ENCODE assay signal across 15 cellular contexts in genomic region chr1:78079580-78079979, GRCh38. TPM values are rescaled to one million over a fixed set of nuclear protein-coding genes. Genes with fewer than 3 reads are reported as not detected.
DNase-seq lines count a peak whose midpoint lies in the region; ATAC-seq, FAIRE-seq and TF ChIP-seq lines count a peak whose summit lies in the region.
"Had no signal": no experiment of that assay in that cellular context is flagged by ENCODE, and none has a peak within 500 bp of the region (broad histone marks: within the 10 kb centered on the region; RNA-seq: fewer than 3 reads in every experiment).

No MANE protein-coding gene starts in this region.

- no peak for FAIRE-seq in HepG2 (lab: Jason Lieb, UNC)

- peak overlapping the region in 2 of 3 donors; percentile 32 to 56 for H3K27ac Mint-ChIP-seq in CD4-positive, CD25-positive, alpha-beta regulatory T cell
- peak overlapping the region; percentile 8 to 60 for H3K27ac Mint-ChIP-seq in natural killer cell treated with Interleukin-12 subunit alpha and Interleukin-12 subunit beta and Interleukin-15 and Interleukin-18, amount 100 ng/mL, for 72 hours
- H3K27ac Mint-ChIP-seq: activated naive CD4-positive, alpha-beta T cell treated with anti-CD3 and anti-CD28 coated beads, Interleukin-2, amount 50 U/mL, for 24 hours; dendritic cell treated with granulocyte-macrophage colony-stimulating factor and Interleukin-4, amounts not matched to agents 40 ng/mL and 50 ng/mL, for 4 days; mesothelial cell of epicardium had no signal

- no peak overlapping the region for H3K9ac ChIP-seq in HepG2 (ENCODE audit: insufficient read depth, low read depth, low read length)

- 90% methylated on average over 2 of the region's 2 CpGs for WGBS in HepG2 (ENCODE audit: low lambda C conversion rate)

- no peaks in the 10 kb centered on the region for H3K36me3 Mint-ChIP-seq in CD4-positive, CD25-positive, alpha-beta regulatory T cell
- no peaks in the 10 kb centered on the region for H3K36me3 Mint-ChIP-seq in natural killer cell treated with Interleukin-12 subunit alpha and Interleukin-12 subunit beta and Interleukin-15 and Interleukin-18, amount 100 ng/mL, for 72 hours
- H3K36me3 Mint-ChIP-seq: mesothelial cell of epicardium had no signal

- no peak for TF ChIP-seq RAD21 in HepG2 (CRISPR knock-in tag; IDR thresholded peaks at IDR 0.05)

- no peaks in the 10 kb centered on the region for H3K9me3 ChIP-seq in CD4-positive, CD25-positive, alpha-beta regulatory T cell (ENCODE audit: control insufficient read depth in 2 of 2, low read length in 2 of 2)
- H3K9me3 ChIP-seq in HepG2 (ENCODE audit: low read length) = no peaks in the 10 kb centered on the region
- H3K9me3 ChIP-seq: SJCRH30, testis had no signal

- H3K4me1 Mint-ChIP-seq in CD4-positive, CD25-positive, alpha-beta regulatory T cell = peaks cover 8 to 27% (median 17%) of the 10 kb centered on the region in 4 donors
- H3K4me1 Mint-ChIP-seq in natural killer cell treated with Interleukin-12 subunit alpha and Interleukin-12 subunit beta and Interleukin-15 and Interleukin-18, amount 100 ng/mL, for 72 hours (ENCODE audit: low read depth in 2 of 2) = peaks cover 13 to 25% of the 10 kb centered on the region in 2 donors
- H3K4me1 Mint-ChIP-seq: mesothelial cell of epicardium had no signal

- TF ChIP-seq CTCF in cardiac fibroblast (IDR thresholded peaks at IDR 0.05; ENCODE audit: low read depth, low read length) = no peak
- no peak for TF ChIP-seq CTCF in HepG2 (CRISPR knock-in tag; IDR thresholded peaks at IDR 0.05)

- no peak for ATAC-seq in CD4-positive, CD25-positive, alpha-beta regulatory T cell (ENCODE audit: low read depth in 2 of 2)
- ATAC-seq in natural killer cell treated with Interleukin-12 subunit alpha and Interleukin-12 subunit beta and Interleukin-15 and Interleukin-18, amount 100 ng/mL, for 72 hours = no peak
- ATAC-seq in HepG2 (no peak), GM21529 (IDR thresholded peaks at IDR 0.05; ENCODE audit: unreplicated experiment) (no peak)

- H3K4me2 ChIP-seq in HepG2 (ENCODE audit: low read depth, low read length) = no peak overlapping the region

- TF ChIP-seq EP300 in HepG2 (IDR thresholded peaks at IDR 0.05; ENCODE audit: low read depth in 2 of 2, low read length in 2 of 2) = no peak
- no peak for TF ChIP-seq EP300 in HepG2 (CRISPR knock-in tag; IDR thresholded peaks at IDR 0.05; ENCODE audit: borderline replicate concordance)

- intact Hi-C loops in HepG2 (cut with micrococcal nuclease; ENCODE audit: unreplicated experiment) = no loop called here

- BruUV-seq in HepG2 (replicated peaks; lab: Mats Ljungman, UMichigan) = no TSS peak

- peaks cover 0 to 3% (median 2%) of the 10 kb centered on the region in 7 donors for H3K9me3 Mint-ChIP-seq in CD4-positive, CD25-positive, alpha-beta regulatory T cell
- no peaks in the 10 kb centered on the region for H3K9me3 Mint-ChIP-seq in natural killer cell treated with Interleukin-12 subunit alpha and Interleukin-12 subunit beta and Interleukin-15 and Interleukin-18, amount 100 ng/mL, for 72 hours
- H3K9me3 Mint-ChIP-seq: dendritic cell treated with granulocyte-macrophage colony-stimulating factor and Interleukin-4, amounts not matched to agents 40 ng/mL and 50 ng/mL, for 4 days had no signal

- no peak overlapping the region for H3K4me3 Mint-ChIP-seq in CD4-positive, CD25-positive, alpha-beta regulatory T cell
- peak overlapping the region; percentile 25 for H3K4me3 Mint-ChIP-seq in natural killer cell treated with Interleukin-12 subunit alpha and Interleukin-12 subunit beta and Interleukin-15 and Interleukin-18, amount 100 ng/mL, for 72 hours
- H3K4me3 Mint-ChIP-seq: activated naive CD4-positive, alpha-beta T cell treated with anti-CD3 and anti-CD28 coated beads, Interleukin-2, amount 50 U/mL, for 24 hours; dendritic cell treated with granulocyte-macrophage colony-stimulating factor and Interleukin-4, amounts not matched to agents 40 ng/mL and 50 ng/mL, for 4 days; mesothelial cell of epicardium had no signal

- in situ Hi-C loops in HepG2 (cut with HindIII; ENCODE audit: extremely low pct_ligation_motif_present, low pct_unique_long_range_greater_than_20kb) = no loop called here

- H3K4me3 ChIP-seq in CD4-positive, CD25-positive, alpha-beta regulatory T cell (ENCODE audit: low read depth, low read length) = no peak overlapping the region
- H3K4me3 ChIP-seq in cardiac fibroblast (replicated peaks in 1 of 2; ENCODE audit: low read depth in 2 of 2, low read length in 2 of 2) = no peak overlapping the region
- H3K4me3 ChIP-seq in HepG2 (replicated peaks in 1 of 3; ENCODE audit: insufficient read depth in 1 of 3, low read depth in 2 of 3, low read length in 3 of 3) = no peak overlapping the region
- H3K4me3 ChIP-seq: SJCRH30, testis had no signal

- H3K27me3 ChIP-seq in CD4-positive, CD25-positive, alpha-beta regulatory T cell (ENCODE audit: control insufficient read depth, insufficient read depth, low read length) = no peaks in the 10 kb centered on the region
- no peaks in the 10 kb centered on the region for H3K27me3 ChIP-seq in HepG2 (ENCODE audit: control insufficient read depth in 1 of 2, insufficient read depth in 2 of 2, low read length in 2 of 2)
- H3K27me3 ChIP-seq: SJCRH30, testis had no signal

- H2AFZ ChIP-seq in HepG2 (ENCODE audit: low read length) = no peak overlapping the region

- H3K4me1 ChIP-seq in CD4-positive, CD25-positive, alpha-beta regulatory T cell (ENCODE audit: control insufficient read depth, insufficient read depth, low read length, poor library complexity, severe bottlenecking) = peaks cover 5% of the 10 kb centered on the region
- H3K4me1 ChIP-seq in HepG2 (ENCODE audit: insufficient read depth, low read length) = peaks cover 17% of the 10 kb centered on the region
- H3K4me1 ChIP-seq: testis had no signal

- H3K36me3 ChIP-seq in CD4-positive, CD25-positive, alpha-beta regulatory T cell (ENCODE audit: control insufficient read depth, insufficient read depth, low read length) = no peaks in the 10 kb centered on the region
- peaks cover 0 to 16% of the 10 kb centered on the region in 2 experiments; a peak in 3 of 5 replicates for H3K36me3 ChIP-seq in HepG2 (replicated peaks in 1 of 2; ENCODE audit: control insufficient read depth in 1 of 2, insufficient read depth in 2 of 2, low read length in 2 of 2)
- H3K36me3 ChIP-seq: SJCRH30 had no signal

- no peak overlapping the region for H3K27ac ChIP-seq in CD4-positive, CD25-positive, alpha-beta regulatory T cell (ENCODE audit: insufficient read depth, low read length, poor library complexity, severe bottlenecking)
- H3K27ac ChIP-seq in HepG2 (ENCODE audit: extremely low read length, insufficient read depth, low read length) = no peak overlapping the region
- H3K27ac ChIP-seq: SJCRH30, testis had no signal

- POLR2A ChIA-PET in HepG2 (lab: Yijun Ruan, JAX) = no interaction called here

- no peaks in the 10 kb centered on the region for H4K20me1 ChIP-seq in HepG2 (ENCODE audit: insufficient read depth, low read length)

- TF ChIP-seq POLR2A in HepG2 (IDR thresholded peaks at IDR 0.05; ENCODE audit: insufficient read depth in 1 of 2, low read depth in 2 of 2, low read length in 2 of 2) = no peak

- DNase-seq in CD4-positive, CD25-positive, alpha-beta regulatory T cell = peak in 1 of 3 donors; percentile 12
- peak; percentile 66 for DNase-seq in LHCN-M2 (ENCODE audit: low read depth)
- DNase-seq in cardiac fibroblast (ENCODE audit: low read depth in 2 of 2) = peak; percentile 44 to 60
- DNase-seq in natural killer cell treated with Interleukin-12 subunit alpha and Interleukin-12 subunit beta and Interleukin-15 and Interleukin-18, amount 100 ng/mL, for 72 hours (ENCODE audit: low spot score) = no peak
- no peak for DNase-seq in HepG2 (ENCODE audit: low spot score)
- DNase-seq in NCI-H1436 (lab: John Stamatoyannopoulos, UW) = no peak
- DNase-seq in AG08395 (ENCODE audit: low spot score) = no peak
- DNase-seq: DMS79 treated with DMSO at 0.1 percent for 48 hours, MV-4-11, SJCRH30, testis had no signal

- CTCF ChIA-PET in HepG2 (lab: Yijun Ruan, JAX; ENCODE audit: low intra/inter-chr PET ratio, low total read pairs) = no interaction called here

- peaks cover 4% of the 10 kb centered on the region for H3K27me3 Mint-ChIP-seq in CD4-positive, CD25-positive, alpha-beta regulatory T cell
- H3K27me3 Mint-ChIP-seq in natural killer cell treated with Interleukin-12 subunit alpha and Interleukin-12 subunit beta and Interleukin-15 and Interleukin-18, amount 100 ng/mL, for 72 hours = no peaks in the 10 kb centered on the region
- H3K27me3 Mint-ChIP-seq: activated naive CD4-positive, alpha-beta T cell treated with anti-CD3 and anti-CD28 coated beads, Interleukin-2, amount 50 U/mL, for 24 hours; dendritic cell treated with granulocyte-macrophage colony-stimulating factor and Interleukin-4, amounts not matched to agents 40 ng/mL and 50 ng/mL, for 4 days had no signal

- peaks cover 4% of the 10 kb centered on the region for H3K79me2 ChIP-seq in HepG2 (ENCODE audit: insufficient read depth, low read length)

RNA-seq across cellular contexts. Expression of gene GIPC2, which starts 33.8 kb away (rescaled TPM):
- total RNA-seq in CD4-positive, CD25-positive, alpha-beta regulatory T cell = not detected
- polyA plus RNA-seq in CD4-positive, CD25-positive, alpha-beta regulatory T cell = under 1 TPM in 2 of 4 donors, not detected in 2; 0.22 to 0.39 TPM
- 1.5 and 1.7 TPM in 2 replicates for total RNA-seq in LHCN-M2 (2014; rRNA removed)
- polyA plus RNA-seq in LHCN-M2 (2012) = 0.81 TPM
- total RNA-seq in natural killer cell treated with Interleukin-12 subunit alpha and Interleukin-12 subunit beta and Interleukin-15 and Interleukin-18, amount 100 ng/mL, for 72 hours = not detected
- 21.6 and 39.7 TPM in 2 replicates for total RNA-seq in HepG2 (2016; rRNA removed; fragmentation: Illumina TruSeq; extraction: Trizol)
- total RNA-seq in HepG2 (2016; cell fraction: cytosol; rRNA removed; fragmentation: Illumina TruSeq; extraction: Trizol; ENCODE audit: low read depth) = 2.0 and 2.2 TPM in 2 replicates
- total RNA-seq in HepG2 (2016; cell fraction: insoluble cytoplasmic fraction; rRNA removed; fragmentation: Illumina TruSeq; extraction: Trizol) = 22.5 and 39.5 TPM in 2 replicates
- 8.3 and 9.4 TPM in 2 replicates for total RNA-seq in HepG2 (2016; cell fraction: membrane; rRNA removed; fragmentation: Illumina TruSeq; extraction: Trizol)
- total RNA-seq in HepG2 (2016; cell fraction: nucleus; rRNA removed; fragmentation: Illumina TruSeq; extraction: Trizol) = 21.2 and 21.7 TPM in 2 replicates
- polyA plus RNA-seq in HepG2 (2011; rRNA removed) = 5.1 and 6.1 TPM in 2 replicates
- polyA plus RNA-seq in HepG2 (2011; cell fraction: cytosol; rRNA removed) = 2.9 and 4.8 TPM in 2 replicates
- polyA plus RNA-seq in HepG2 (2011; cell fraction: nucleus; rRNA removed) = 2.7 and 4.2 TPM in 2 replicates
- 10.6 and 16.9 TPM in 2 replicates for polyA plus RNA-seq in HepG2 (2012)
- 1.9 and 2.2 TPM in 2 replicates for polyA plus RNA-seq in HepG2 (2016; cell fraction: cytosol; fragmentation: Illumina TruSeq; extraction: Trizol; ENCODE audit: low read depth)
- polyA plus RNA-seq in HepG2 (2016; cell fraction: insoluble cytoplasmic fraction; fragmentation: Illumina TruSeq; extraction: Trizol; ENCODE audit: low read depth) = 39.5 and 45.6 TPM in 2 replicates
- 6.7 and 7.1 TPM in 2 replicates for polyA plus RNA-seq in HepG2 (2016; cell fraction: membrane; fragmentation: Illumina TruSeq; extraction: Trizol; ENCODE audit: low read depth)
- 14.6 and 15.7 TPM in 2 replicates for polyA plus RNA-seq in HepG2 (2016; cell fraction: nucleus; fragmentation: Illumina TruSeq; extraction: Trizol; ENCODE audit: insufficient read depth, low read depth)
- 3.5 TPM in 1 of 2 replicates, not detected in the other for polyA minus RNA-seq in HepG2 (2011; rRNA and poly(A)+ RNA removed; ENCODE audit: low replicate concordance)
- polyA minus RNA-seq in HepG2 (2011; cell fraction: cytosol; rRNA and poly(A)+ RNA removed) = 6.9 and 7.6 TPM in 2 replicates
- 27.6 and 32.6 TPM in 2 replicates for polyA minus RNA-seq in HepG2 (2011; cell fraction: nucleus; rRNA and poly(A)+ RNA removed)
- total RNA-seq: SJCRH30 had no signal

Comparison
In these comparisons a context has a peak if more than half of its experiments do, and no peak if none do; other contexts are left out.
1. DNase-seq: peak in LHCN-M2 (single experiment) and cardiac fibroblast (2 of 2); none in natural killer cell treated with Interleukin-12 subunit alpha and Interleukin-12 subunit beta and Interleukin-15 and Interleukin-18, amount 100 ng/mL, for 72 hours (single experiment), HepG2 (single experiment), NCI-H1436 (single experiment) and AG08395 (single experiment).